Comparison of ENCODE assay signal across 8 cellular contexts in the genomic region with DNA sequence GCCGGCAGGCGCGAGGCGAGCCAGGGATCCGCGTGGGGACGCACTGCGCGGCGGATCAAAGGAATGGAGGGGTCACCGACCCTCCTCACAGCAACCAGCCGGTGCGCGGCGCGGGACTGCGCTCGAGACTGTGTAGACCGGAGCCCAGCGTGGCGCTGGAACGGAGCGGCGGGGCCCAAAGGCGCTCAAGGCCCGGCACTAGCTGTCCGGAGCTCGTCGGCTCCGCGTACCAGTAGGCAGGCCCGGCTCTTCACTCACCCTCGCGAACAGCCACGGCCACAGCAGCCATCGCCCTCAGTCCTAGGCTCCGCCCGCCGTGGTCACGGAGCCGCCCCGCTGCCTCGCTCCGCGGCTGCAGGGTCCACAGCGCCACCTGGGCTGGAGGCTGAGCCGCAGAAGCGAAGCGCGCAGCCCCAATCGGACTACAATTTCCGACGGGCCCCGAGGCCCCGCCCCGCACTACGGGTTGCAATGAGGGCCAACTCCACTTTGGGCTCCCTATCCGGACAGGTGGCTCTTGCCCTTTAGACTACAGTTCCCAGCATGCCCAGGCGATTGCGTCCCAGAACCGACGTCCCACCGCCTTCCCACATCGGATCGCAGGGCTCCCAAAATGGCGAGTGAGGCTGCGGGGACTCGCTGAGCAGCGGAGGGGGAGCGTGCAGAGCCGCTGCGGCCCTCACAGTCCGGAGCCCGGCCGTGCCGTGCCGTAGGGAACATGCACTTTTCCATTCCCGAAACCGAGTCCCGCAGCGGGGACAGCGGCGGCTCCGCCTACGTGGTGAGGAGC. TPM values are rescaled to one million over a fixed set of nuclear protein-coding genes. Genes with fewer than 3 reads are reported as not detected.
DNase-seq lines count a peak whose midpoint lies in the region; ATAC-seq and TF ChIP-seq lines count a peak whose summit lies in the region.

A gene (minus strand): TSS at position 313 of the 790 bp plus-strand sequence. CDS start 24 bp downstream, at position 289.
A gene with protein sequence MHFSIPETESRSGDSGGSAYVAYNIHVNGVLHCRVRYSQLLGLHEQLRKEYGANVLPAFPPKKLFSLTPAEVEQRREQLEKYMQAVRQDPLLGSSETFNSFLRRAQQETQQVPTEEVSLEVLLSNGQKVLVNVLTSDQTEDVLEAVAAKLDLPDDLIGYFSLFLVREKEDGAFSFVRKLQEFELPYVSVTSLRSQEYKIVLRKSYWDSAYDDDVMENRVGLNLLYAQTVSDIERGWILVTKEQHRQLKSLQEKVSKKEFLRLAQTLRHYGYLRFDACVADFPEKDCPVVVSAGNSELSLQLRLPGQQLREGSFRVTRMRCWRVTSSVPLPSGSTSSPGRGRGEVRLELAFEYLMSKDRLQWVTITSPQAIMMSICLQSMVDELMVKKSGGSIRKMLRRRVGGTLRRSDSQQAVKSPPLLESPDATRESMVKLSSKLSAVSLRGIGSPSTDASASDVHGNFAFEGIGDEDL (plus strand): TSS at position 591 of the 790 bp plus-strand sequence. CDS start 128 bp downstream, at position 719.

- peak within 1 kb of the TSS; percentile 85 for H3K27ac ChIP-seq in angular gyrus (ENCODE audit: low read depth, low read length)
- peak within 1 kb of the TSS; percentile 97 for H3K27ac ChIP-seq in left ventricle myocardium inferior (replicated peaks)
- H3K27ac ChIP-seq in prostate gland: peak within 1 kb of the TSS; percentile 83 to 91
- peak within 1 kb of the TSS; percentile 88 for H3K27ac ChIP-seq in urinary bladder (ENCODE audit: low read depth)

- no peaks in the 10 kb centered on the region for H3K27me3 ChIP-seq in left ventricle myocardium inferior (ENCODE audit: low read depth)
- H3K27me3 ChIP-seq in prostate gland (replicated peaks; ENCODE audit: insufficient read depth): no peaks in the 10 kb centered on the region

- WGBS in prostate gland: under 1% methylated on average over 80 of the region's 85 CpGs
- WGBS in urinary bladder: under 1% methylated on average over 85 of the region's 85 CpGs

- ATAC-seq in GM18499 (IDR thresholded peaks at IDR 0.05; ENCODE audit: insufficient read depth, unreplicated experiment): peak; percentile 74
- ATAC-seq in HG02943 (IDR thresholded peaks at IDR 0.05; ENCODE audit: low read depth, unreplicated experiment): peak; percentile 84

- intact Hi-C loops in left ventricle myocardium inferior (cut with micrococcal nuclease) (no loop called here), prostate gland (cut with DNase I) (loop anchor here (10.0 kb wide), 1 partner anchor 155 kb away; a partner anchor contains a TSS)

- peaks cover 64% of the 10 kb centered on the region for H3K36me3 ChIP-seq in left ventricle myocardium inferior
- peaks cover 15 to 27% of the 10 kb centered on the region in 2 donors for H3K36me3 ChIP-seq in prostate gland
- peaks cover 6% of the 10 kb centered on the region for H3K36me3 ChIP-seq in urinary bladder (ENCODE audit: insufficient read depth)

- TF ChIP-seq POLR2A in prostate gland (IDR thresholded peaks at IDR 0.05): peak; percentile 60

- DNase-seq in NCI-H187 (lab: John Stamatoyannopoulos, UW): peak; percentile 96 to 98
- DNase-seq in T-helper 2 cell: peak; percentile 97 to 100 (median 99)
- DNase-seq in left ventricle myocardium inferior: peak; percentile 99
- DNase-seq in prostate gland (ENCODE audit: low spot score): peak; percentile 99

- H3K4me3 ChIP-seq in left ventricle myocardium inferior: peak within 1 kb of the TSS; percentile 89
- peak within 1 kb of the TSS; percentile 71 to 82 for H3K4me3 ChIP-seq in prostate gland
- peak within 1 kb of the TSS; percentile 97 for H3K4me3 ChIP-seq in urinary bladder (ENCODE audit: low read depth, low read length)

- TF ChIP-seq CTCF in left ventricle myocardium inferior (IDR thresholded peaks at IDR 0.05; ENCODE audit: borderline replicate concordance) (peak; percentile 75), prostate gland (IDR thresholded peaks at IDR 0.05) (peak; percentile 54 to 94 (median 80))

- peaks cover 47% of the 10 kb centered on the region for H3K4me1 ChIP-seq in left ventricle myocardium inferior
- peaks cover 19% of the 10 kb centered on the region for H3K4me1 ChIP-seq in prostate gland (replicated peaks)
- H3K4me1 ChIP-seq in urinary bladder (ENCODE audit: insufficient read depth): no peaks in the 10 kb centered on the region

- H3K9me3 ChIP-seq in left ventricle myocardium inferior (replicated peaks) (no peaks in the 10 kb centered on the region), prostate gland (no peaks in the 10 kb centered on the region)

RNA-seq across cellular contexts. Expression of the first gene that starts in this region (rescaled TPM):
- total RNA-seq in left ventricle myocardium inferior (34.1 TPM), prostate gland (10 to 100 TPM; 46.9 to 51.8 TPM), urinary bladder (11.2 TPM)
- polyA plus RNA-seq in urinary bladder: 48.8 TPM

RNA-seq across cellular contexts. Expression of the second gene that starts in this region (rescaled TPM):
- total RNA-seq in left ventricle myocardium inferior (58.9 TPM), prostate gland (100 to 1,000 TPM; 127 to 134 TPM), urinary bladder (69.8 TPM)
- polyA plus RNA-seq in urinary bladder: 105 TPM

Comparison
In these comparisons a context has a peak if more than half of its experiments do, and no peak if none do; other contexts are left out.
1. Peak in every context shown above with its lines: DNase-seq, ATAC-seq, H3K4me3 ChIP-seq and H3K27ac ChIP-seq.